In the genomic region with DNA sequence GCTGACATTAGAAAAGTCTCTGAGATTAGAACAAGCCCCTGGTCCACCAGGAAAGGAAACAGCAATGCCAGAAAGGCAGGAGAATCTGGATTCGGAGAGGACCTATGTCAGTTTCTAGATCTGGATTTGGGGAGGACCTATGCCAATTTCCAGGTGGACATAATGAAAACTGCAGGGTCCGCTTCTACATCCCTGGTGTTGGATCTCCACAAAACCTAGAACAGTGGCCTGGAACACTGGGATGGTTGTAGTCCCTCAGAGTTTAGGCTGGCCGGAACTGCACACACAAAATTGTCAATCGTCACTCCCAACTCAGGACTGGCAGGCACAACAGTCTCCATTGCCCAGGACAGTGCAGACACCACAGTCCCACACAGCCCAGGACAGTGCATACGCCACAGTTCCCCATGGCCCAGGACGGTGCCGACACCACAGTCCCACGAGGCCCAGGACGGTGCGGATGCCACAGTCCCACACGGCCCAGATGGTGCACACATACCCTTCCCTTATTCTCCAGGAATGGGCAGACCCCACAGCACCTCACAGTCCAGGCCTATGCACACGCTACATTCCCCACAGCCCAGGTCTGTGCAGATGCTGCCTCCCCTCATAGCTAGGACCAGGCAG, we compare ENCODE assay signal across 29 cellular contexts.
"Had no signal": no experiment of that assay in that cellular context is flagged by ENCODE, and none has a peak within 500 bp of the region (broad histone marks: within the 10 kb centered on the region; RNA-seq: fewer than 3 reads in every experiment).

No MANE protein-coding gene starts in this region.

- ATAC-seq: activated CD8-positive, alpha-beta T cell treated with anti-CD3 and anti-CD28 coated beads for 36 hours; activated T-cell treated with anti-CD3 and anti-CD28 coated beads, Interleukin-2, amount 50 U/mL, for 72 hours; activated T-helper 17 cell treated with anti-CD3 and anti-CD28 coated beads, Interleukin-2, amount 50 U/mL, for 72 hours; Panc1 had no signal

- H3K9ac ChIP-seq: KMS-11 had no signal

- H3K27me3 ChIP-seq: brain microvascular endothelial cell had no signal

- DNase-seq: activated CD4-positive, alpha-beta T cell treated with anti-CD3 and anti-CD28 coated beads, Interleukin-2, amount 10 ng/mL, durations not matched to agents 24 days and 14 days; activated CD4-positive, alpha-beta T cell treated with anti-CD3 and anti-CD28 coated beads, Interleukin-2, amount 50 U/mL, for 4 hours; activated CD8-positive, alpha-beta T cell treated with anti-CD3 and anti-CD28 coated beads for 36 hours; activated effector memory CD4-positive, alpha-beta T cell treated with anti-CD3 and anti-CD28 coated beads, Interleukin-2, amount 50 U/mL, for 16 hours; activated naive CD4-positive, alpha-beta T cell; activated naive CD4-positive, alpha-beta T cell treated with anti-CD3 and anti-CD28 coated beads, Interleukin-2, amount 50 U/mL, for 16 hours; activated naive CD8-positive, alpha-beta T cell treated with anti-CD3 and anti-CD28 coated beads for 36 hours; activated T-cell treated with anti-CD3 and anti-CD28 coated beads, Interleukin-2, amount 50 U/mL, for 1 hour; activated T-cell treated with anti-CD3 and anti-CD28 coated beads, Interleukin-2, amount 50 U/mL, for 72 hours; amniotic stem cell; aorta; brain microvascular endothelial cell; MM.1S; MV-4-11; NCI-H1092; NCI-H1436 treated with DMSO at 0.1 percent for 48 hours; NCI-H1694 treated with DMSO at 0.1 percent for 48 hours; NCI-H2029; NCI-H345; NCI-H524 treated with DMSO at 0.1 percent for 48 hours; RPMI8226; SIG-M5; SW 1271; T-helper 1 cell; T-helper 2 cell; T-helper 9 cell had no signal

- H3K36me3 ChIP-seq: brain microvascular endothelial cell had no signal

- H3K4me2 ChIP-seq: KMS-11 had no signal

- H3K27ac ChIP-seq: brain microvascular endothelial cell, KMS-11 had no signal
